ENCODE assay signal across 1 cellular context in genomic region chr9:95505676-95506437, GRCh38.
TF ChIP-seq lines count a peak whose summit lies in the region.

No MANE protein-coding gene starts in this region.

TF ChIP-seq in GM12878, 131 proteins besides CTCF, POLR2A, EP300 and RAD21 (continued from another document and continues in another):
- no peak for TF ChIP-seq CEBPB (IDR thresholded peaks at IDR 0.05; ENCODE audit: borderline replicate concordance in 1 of 2, low read depth in 2 of 2, low read length in 2 of 2)
- TF ChIP-seq MEF2A (IDR thresholded peaks at IDR 0.05; ENCODE audit: insufficient read depth, low read depth, low read length), result no peak
- TF ChIP-seq GABPA (IDR thresholded peaks at IDR 0.05; ENCODE audit: low read depth), result no peak
- no peak; the same call in 1 of the 2 replicates for TF ChIP-seq RUNX3 (IDR thresholded peaks at IDR 0.05; ENCODE audit: low read length)
- no peak for TF ChIP-seq TCF12 (IDR thresholded peaks at IDR 0.05; ENCODE audit: low read depth, low read length)
- TF ChIP-seq NRF1 (conservative IDR thresholded peaks at IDR 0.05; ENCODE audit: low read depth, low read length), result no peak
- no peak for TF ChIP-seq SIN3A (IDR thresholded peaks at IDR 0.05; ENCODE audit: low read depth, low read length)
- TF ChIP-seq MEF2B (IDR thresholded peaks at IDR 0.05; ENCODE audit: partially characterized antibody, poor library complexity, severe bottlenecking), result no peak
- TF ChIP-seq GATAD2B (conservative IDR thresholded peaks at IDR 0.05; ENCODE audit: low read depth), result no peak
- no peak for TF ChIP-seq BCL11A (IDR thresholded peaks at IDR 0.05; ENCODE audit: low read depth, low read length)
- no peak for TF ChIP-seq HDAC2 (IDR thresholded peaks at IDR 0.05)
- no peak for TF ChIP-seq ZNF622 (IDR thresholded peaks at IDR 0.05)
- TF ChIP-seq BACH1 (IDR thresholded peaks at IDR 0.05; ENCODE audit: borderline replicate concordance), result peak; percentile 70; the same call in 1 of the 2 replicates
- TF ChIP-seq RELB (IDR thresholded peaks at IDR 0.05; ENCODE audit: low read depth), result no peak
- TF ChIP-seq LARP7 (IDR thresholded peaks at IDR 0.05), result no peak
- no peak for TF ChIP-seq NR2C2 (IDR thresholded peaks at IDR 0.05; ENCODE audit: borderline replicate concordance, control insufficient read depth, insufficient read length, low read depth)
- TF ChIP-seq KDM1A (IDR thresholded peaks at IDR 0.05; ENCODE audit: borderline replicate concordance), result no peak
- no peak for TF ChIP-seq USF1 (IDR thresholded peaks at IDR 0.05; ENCODE audit: borderline replicate concordance, extremely low read length, insufficient read depth, low read depth, low read length)
- TF ChIP-seq SKIL (IDR thresholded peaks at IDR 0.05; ENCODE audit: low read depth, poor library complexity, severe bottlenecking), result no peak
- no peak for TF ChIP-seq IRF4 (IDR thresholded peaks at IDR 0.05; ENCODE audit: low read depth, low read length)
- no peak for TF ChIP-seq FOS (IDR thresholded peaks at IDR 0.05; ENCODE audit: borderline replicate concordance, extremely low read depth, insufficient read length)
- no peak for TF ChIP-seq SUZ12 (IDR thresholded peaks at IDR 0.05; ENCODE audit: unreplicated experiment)
- no peak for TF ChIP-seq ZNF207 (IDR thresholded peaks at IDR 0.05; ENCODE audit: borderline replicate concordance)
- TF ChIP-seq ZBTB40 (IDR thresholded peaks at IDR 0.05; ENCODE audit: borderline replicate concordance), result no peak
- TF ChIP-seq E2F4 (IDR thresholded peaks at IDR 0.05; ENCODE audit: low read depth, low read length), result no peak
- TF ChIP-seq RBBP5 (conservative IDR thresholded peaks at IDR 0.05), result no peak
- TF ChIP-seq WRNIP1 (IDR thresholded peaks at IDR 0.05; ENCODE audit: borderline replicate concordance, low read depth, low read length), result no peak
- no peak for TF ChIP-seq SMAD5 (IDR thresholded peaks at IDR 0.05; ENCODE audit: low read depth)
- no peak for TF ChIP-seq BCL3 (IDR thresholded peaks at IDR 0.05; ENCODE audit: borderline replicate concordance, insufficient read depth, low read depth, low read length, poor library complexity, severe bottlenecking)
- no peak for TF ChIP-seq SUPT20H (IDR thresholded peaks at IDR 0.05; ENCODE audit: borderline replicate concordance, control insufficient read depth, low read depth, low read length)
- TF ChIP-seq ZNF24 (IDR thresholded peaks at IDR 0.05), result no peak
- TF ChIP-seq IRF3 (IDR thresholded peaks at IDR 0.05), result no peak
- TF ChIP-seq SMAD1 (IDR thresholded peaks at IDR 0.05; ENCODE audit: low read depth, partially characterized antibody), result peak; percentile 27
- 0 out of 2 replicates have a peak, but pooled peaks have one; percentile 35 for TF ChIP-seq FOXM1 (IDR thresholded peaks at IDR 0.05; ENCODE audit: low read depth, low read length)
- TF ChIP-seq CHD1 (IDR thresholded peaks at IDR 0.05; ENCODE audit: low read depth, low read length), result peak; percentile 96
- peak; percentile 97 for TF ChIP-seq KLF5 (IDR thresholded peaks at IDR 0.05; ENCODE audit: partially characterized antibody)
- TF ChIP-seq CEBPZ (IDR thresholded peaks at IDR 0.05; ENCODE audit: low read depth, low read length), result no peak
- no peak for TF ChIP-seq TAF1 (IDR thresholded peaks at IDR 0.05; ENCODE audit: borderline replicate concordance, low read depth, low read length)
- TF ChIP-seq POU2F2 (IDR thresholded peaks at IDR 0.05; ENCODE audit: borderline replicate concordance, low read depth, low read length), result no peak
- no peak for TF ChIP-seq CUX1 (IDR thresholded peaks at IDR 0.05; ENCODE audit: insufficient replicate concordance, low read depth, low read length)
- TF ChIP-seq NFYA (IDR thresholded peaks at IDR 0.05; ENCODE audit: borderline replicate concordance, low read depth, low read length), result no peak
